In the genomic region with DNA sequence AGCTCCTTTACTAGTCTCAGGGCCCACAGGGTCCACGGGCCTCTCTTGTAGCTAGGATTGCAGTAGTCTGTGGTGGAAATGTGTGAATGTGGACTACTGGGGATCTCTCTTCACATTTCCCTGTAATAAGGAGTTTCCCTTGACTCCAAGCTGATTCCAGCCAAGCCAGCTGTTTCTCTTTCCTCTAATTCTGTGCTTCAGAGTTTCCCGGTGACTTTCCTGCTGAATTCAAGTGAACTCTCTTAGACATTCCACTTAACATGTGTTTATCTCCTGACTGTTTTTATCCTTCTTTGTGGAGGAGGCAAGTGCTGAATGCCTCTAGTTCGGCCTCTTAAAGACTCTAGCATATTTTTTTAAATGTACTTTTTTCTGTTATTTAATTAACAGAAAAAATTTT, we compare ENCODE assay signal across 15 cellular contexts.
"Had no signal": no experiment of that assay in that cellular context is flagged by ENCODE, and none has a peak within 500 bp of the region (broad histone marks: within the 10 kb centered on the region; RNA-seq: fewer than 3 reads in every experiment).

No MANE protein-coding gene starts in this region.

- FAIRE-seq: islet of Langerhans had no signal

- H3K27ac Mint-ChIP-seq: activated CD4-positive, alpha-beta T cell treated with anti-CD3 and anti-CD28 coated beads for 36 hours; activated naive CD8-positive, alpha-beta T cell; dendritic cell treated with granulocyte-macrophage colony-stimulating factor and Interleukin-4, amounts not matched to agents 40 ng/mL and 50 ng/mL, for 4 days; naive B cell; stimulated activated naive B cell treated with anti-CD40 and anti-IgM and Interleukin-4, amounts not matched to agents 10 μg/mL and 1 μg/mL and 100 μg/mL, for 72 hours; T-helper 2 cell treated with Interferon-gamma antibody and Interleukin-4, amounts not matched to agents 5 μg/mL and 100 μg/mL, for 36 hours; WTC11 had no signal

- H3K27me3 Mint-ChIP-seq: activated CD4-positive, alpha-beta T cell treated with anti-CD3 and anti-CD28 coated beads for 36 hours; activated naive CD8-positive, alpha-beta T cell; dendritic cell treated with granulocyte-macrophage colony-stimulating factor and Interleukin-4, amounts not matched to agents 40 ng/mL and 50 ng/mL, for 4 days; naive B cell; stimulated activated naive B cell treated with anti-CD40 and anti-IgM and Interleukin-4, amounts not matched to agents 10 μg/mL and 1 μg/mL and 100 μg/mL, for 72 hours had no signal

- ATAC-seq: activated CD4-positive, alpha-beta T cell treated with anti-CD3 and anti-CD28 coated beads for 36 hours; left colon; stimulated activated naive B cell treated with anti-CD40 and anti-IgM and Interleukin-4, amounts not matched to agents 10 μg/mL and 1 μg/mL and 100 μg/mL, for 72 hours; WTC11 had no signal

- H3K9me3 ChIP-seq: sigmoid colon had no signal

- H3K4me3 Mint-ChIP-seq: activated CD4-positive, alpha-beta T cell treated with anti-CD3 and anti-CD28 coated beads for 36 hours; activated naive CD8-positive, alpha-beta T cell; dendritic cell treated with granulocyte-macrophage colony-stimulating factor and Interleukin-4, amounts not matched to agents 40 ng/mL and 50 ng/mL, for 4 days; naive B cell; stimulated activated naive B cell treated with anti-CD40 and anti-IgM and Interleukin-4, amounts not matched to agents 10 μg/mL and 1 μg/mL and 100 μg/mL, for 72 hours; T-helper 2 cell treated with Interferon-gamma antibody and Interleukin-4, amounts not matched to agents 5 μg/mL and 100 μg/mL, for 36 hours; WTC11 had no signal

- DNase-seq: activated CD4-positive, alpha-beta T cell treated with anti-CD3 and anti-CD28 coated beads for 36 hours; activated CD4-positive, alpha-beta T cell treated with anti-CD3 and anti-CD28 coated beads, Interleukin-2, amount 50 U/mL, for 48 hours; effector CD8-positive, alpha-beta T cell; foreskin fibroblast; hippocampal formation; left colon; naive B cell; sigmoid colon; stimulated activated naive B cell treated with anti-CD40 and anti-IgM and Interleukin-4, amounts not matched to agents 10 μg/mL and 1 μg/mL and 100 μg/mL, for 72 hours had no signal

- H3K4me3 ChIP-seq: sigmoid colon had no signal

- H3K79me2 ChIP-seq: parathyroid adenoma had no signal

- H3K4me1 Mint-ChIP-seq: activated CD4-positive, alpha-beta T cell treated with anti-CD3 and anti-CD28 coated beads for 36 hours; naive B cell; stimulated activated naive B cell treated with anti-CD40 and anti-IgM and Interleukin-4, amounts not matched to agents 10 μg/mL and 1 μg/mL and 100 μg/mL, for 72 hours; WTC11 had no signal

- H2AFZ ChIP-seq: parathyroid adenoma had no signal

- H3K27me3 ChIP-seq: sigmoid colon had no signal

- H3K4me1 ChIP-seq: parathyroid adenoma, sigmoid colon had no signal

- H3K9me3 Mint-ChIP-seq: WTC11 had no signal

- H3K36me3 Mint-ChIP-seq: activated naive CD8-positive, alpha-beta T cell; naive B cell; stimulated activated naive B cell treated with anti-CD40 and anti-IgM and Interleukin-4, amounts not matched to agents 10 μg/mL and 1 μg/mL and 100 μg/mL, for 72 hours; WTC11 had no signal

- H3K9ac ChIP-seq: parathyroid adenoma had no signal

- H3K36me3 ChIP-seq: sigmoid colon had no signal

- H3K27ac ChIP-seq: parathyroid adenoma, sigmoid colon had no signal
